ENCODE assay signal across 1 cellular context in the genomic region with DNA sequence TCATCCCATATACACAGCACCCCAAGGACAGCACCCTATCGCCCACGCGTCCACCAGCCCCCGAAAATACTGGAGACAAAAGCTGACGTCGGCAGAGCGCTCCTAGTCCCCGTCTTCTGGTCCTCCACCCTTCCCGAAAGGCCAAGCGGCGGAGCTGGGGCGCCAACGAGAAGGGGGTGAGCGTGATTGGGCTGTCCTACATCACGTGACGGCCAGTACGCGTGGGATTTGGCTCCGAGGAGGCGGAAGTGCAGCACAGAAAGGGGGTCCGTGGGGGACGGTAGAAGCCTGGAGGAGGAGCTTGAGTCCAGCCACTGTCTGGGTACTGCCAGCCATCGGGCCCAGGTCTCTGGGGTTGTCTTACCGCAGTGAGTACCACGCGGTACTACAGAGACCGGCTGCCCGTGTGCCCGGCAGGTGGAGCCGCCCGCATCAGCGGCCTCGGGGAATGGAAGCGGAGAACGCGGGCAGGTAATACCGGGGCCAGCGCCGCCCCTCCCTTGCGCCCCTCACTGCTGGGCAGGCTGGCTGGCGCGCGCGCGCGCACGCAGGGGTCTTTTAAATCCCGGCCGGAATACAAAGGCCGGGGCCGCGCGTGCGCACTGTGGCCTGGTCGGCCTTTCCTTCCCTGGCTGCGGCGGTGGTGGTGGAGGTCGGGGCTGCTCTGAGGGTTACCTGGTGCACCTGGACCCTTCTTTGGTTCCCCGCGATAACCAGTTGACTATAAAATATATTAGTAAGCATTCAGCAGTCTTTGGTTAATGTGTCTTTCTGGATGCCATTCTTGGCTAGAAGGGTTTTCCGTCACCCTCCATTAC.
A peak's percentile ranks its signal among the peaks of the same experiment; 100 is the strongest.
TF ChIP-seq lines count a peak whose summit lies in the region.

A gene (plus strand): TSS at position 283 of the 818 bp plus-strand sequence. CDS start 166 bp downstream, at position 449.

TF ChIP-seq in SK-N-SH, 30 proteins besides CTCF, POLR2A, EP300 and RAD21 (continued from another document):
- TF ChIP-seq, protein P1, sequence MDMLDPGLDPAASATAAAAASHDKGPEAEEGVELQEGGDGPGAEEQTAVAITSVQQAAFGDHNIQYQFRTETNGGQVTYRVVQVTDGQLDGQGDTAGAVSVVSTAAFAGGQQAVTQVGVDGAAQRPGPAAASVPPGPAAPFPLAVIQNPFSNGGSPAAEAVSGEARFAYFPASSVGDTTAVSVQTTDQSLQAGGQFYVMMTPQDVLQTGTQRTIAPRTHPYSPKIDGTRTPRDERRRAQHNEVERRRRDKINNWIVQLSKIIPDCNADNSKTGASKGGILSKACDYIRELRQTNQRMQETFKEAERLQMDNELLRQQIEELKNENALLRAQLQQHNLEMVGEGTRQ (IDR thresholded peaks at IDR 0.05; ENCODE audit: borderline replicate concordance, low read depth, low read length): peak; percentile 94
- TF ChIP-seq RFX5 (IDR thresholded peaks at IDR 0.05; ENCODE audit: low read length) (0 out of 2 replicates have a peak, but pooled peaks have one; percentile 10), GABPA (IDR thresholded peaks at IDR 0.05; ENCODE audit: low read depth) (peak; percentile 87), FOXM1 (IDR thresholded peaks at IDR 0.05; ENCODE audit: low read depth) (no peak), CHD2 (IDR thresholded peaks at IDR 0.05; ENCODE audit: low read length, partially characterized antibody) (peak; percentile 86), POLR2AphosphoS5 (IDR thresholded peaks at IDR 0.05; ENCODE audit: low read depth, low read length) (peak; percentile 97), RXRA (IDR thresholded peaks at IDR 0.05; ENCODE audit: borderline replicate concordance, low read depth) (no peak), ELF1 (IDR thresholded peaks at IDR 0.05) (peak; percentile 94), SIN3A (IDR thresholded peaks at IDR 0.05; ENCODE audit: borderline replicate concordance, low read depth, low read length) (peak; percentile 78), MXI1 (IDR thresholded peaks at IDR 0.05; ENCODE audit: low read depth, low read length) (peak; percentile 70), NFIC (IDR thresholded peaks at IDR 0.05; ENCODE audit: borderline replicate concordance) (peak; percentile 63), JUND (IDR thresholded peaks at IDR 0.05) (no peak), YY1 (IDR thresholded peaks at IDR 0.05; ENCODE audit: low read depth) (peak; percentile 67; the same call in 1 of the 2 replicates), TEAD4 (IDR thresholded peaks at IDR 0.05; ENCODE audit: borderline replicate concordance, insufficient read depth) (no peak), TAF1 (IDR thresholded peaks at IDR 0.05; ENCODE audit: borderline replicate concordance, low read depth, low read length) (peak; percentile 70)
- TF ChIP-seq, protein P2, sequence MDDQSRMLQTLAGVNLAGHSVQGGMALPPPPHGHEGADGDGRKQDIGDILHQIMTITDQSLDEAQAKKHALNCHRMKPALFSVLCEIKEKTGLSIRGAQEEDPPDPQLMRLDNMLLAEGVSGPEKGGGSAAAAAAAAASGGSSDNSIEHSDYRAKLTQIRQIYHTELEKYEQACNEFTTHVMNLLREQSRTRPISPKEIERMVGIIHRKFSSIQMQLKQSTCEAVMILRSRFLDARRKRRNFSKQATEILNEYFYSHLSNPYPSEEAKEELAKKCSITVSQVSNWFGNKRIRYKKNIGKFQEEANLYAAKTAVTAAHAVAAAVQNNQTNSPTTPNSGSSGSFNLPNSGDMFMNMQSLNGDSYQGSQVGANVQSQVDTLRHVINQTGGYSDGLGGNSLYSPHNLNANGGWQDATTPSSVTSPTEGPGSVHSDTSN (IDR thresholded peaks at IDR 0.05): 0 out of 2 replicates have a peak, but pooled peaks have one; percentile 21
- TF ChIP-seq, protein P3, sequence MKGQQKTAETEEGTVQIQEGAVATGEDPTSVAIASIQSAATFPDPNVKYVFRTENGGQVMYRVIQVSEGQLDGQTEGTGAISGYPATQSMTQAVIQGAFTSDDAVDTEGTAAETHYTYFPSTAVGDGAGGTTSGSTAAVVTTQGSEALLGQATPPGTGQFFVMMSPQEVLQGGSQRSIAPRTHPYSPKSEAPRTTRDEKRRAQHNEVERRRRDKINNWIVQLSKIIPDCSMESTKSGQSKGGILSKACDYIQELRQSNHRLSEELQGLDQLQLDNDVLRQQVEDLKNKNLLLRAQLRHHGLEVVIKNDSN (IDR thresholded peaks at IDR 0.05; ENCODE audit: borderline replicate concordance, low read depth): peak; percentile 99
- TF ChIP-seq, protein P4, sequence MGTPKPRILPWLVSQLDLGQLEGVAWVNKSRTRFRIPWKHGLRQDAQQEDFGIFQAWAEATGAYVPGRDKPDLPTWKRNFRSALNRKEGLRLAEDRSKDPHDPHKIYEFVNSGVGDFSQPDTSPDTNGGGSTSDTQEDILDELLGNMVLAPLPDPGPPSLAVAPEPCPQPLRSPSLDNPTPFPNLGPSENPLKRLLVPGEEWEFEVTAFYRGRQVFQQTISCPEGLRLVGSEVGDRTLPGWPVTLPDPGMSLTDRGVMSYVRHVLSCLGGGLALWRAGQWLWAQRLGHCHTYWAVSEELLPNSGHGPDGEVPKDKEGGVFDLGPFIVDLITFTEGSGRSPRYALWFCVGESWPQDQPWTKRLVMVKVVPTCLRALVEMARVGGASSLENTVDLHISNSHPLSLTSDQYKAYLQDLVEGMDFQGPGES (IDR thresholded peaks at IDR 0.05; ENCODE audit: low read depth, low read length): peak; percentile 44; the same call in 1 of the 2 replicates
